Comparison of ENCODE assay signal across 8 cellular contexts in genomic region chr5:149605998-149606721, GRCh38. TPM values are rescaled to one million over a fixed set of nuclear protein-coding genes. Genes with fewer than 3 reads are reported as not detected.
DNase-seq lines count a peak whose midpoint lies in the region; ATAC-seq and TF ChIP-seq lines count a peak whose summit lies in the region.

No MANE protein-coding gene starts in this region.

- no peaks in the 10 kb centered on the region for H3K27me3 ChIP-seq in heart left ventricle

- TF ChIP-seq CTCF in heart left ventricle (IDR thresholded peaks at IDR 0.05) = no peak

- peak; percentile 52 for DNase-seq in SIG-M5 treated with dmso at 0.1 percent for 504 hours (lab: John Stamatoyannopoulos, UW; ENCODE audit: unreplicated experiment)
- no peak for DNase-seq in SIG-M5 (lab: John Stamatoyannopoulos, UW)
- DNase-seq in RPMI7951 (ENCODE audit: low read depth) = peak; percentile 92
- DNase-seq in heart left ventricle = peak in 2 of 5 donors; percentile 43 to 62
- DNase-seq in COR-L47 (lab: John Stamatoyannopoulos, UW) = no peak
- no peak for DNase-seq in DMS79 (lab: John Stamatoyannopoulos, UW)
- no peak for DNase-seq in DMS79 treated with DMSO at 0.1 percent for 48 hours (lab: John Stamatoyannopoulos, UW)

- intact Hi-C loops in heart left ventricle (cut with DNase I) = no loop called here

- peaks cover 0 to 21% (median 9%) of the 10 kb centered on the region in 12 donors for H3K4me1 ChIP-seq in heart left ventricle

- no peak overlapping the region for H3K4me3 ChIP-seq in heart left ventricle

- no peak for TF ChIP-seq POLR2A in heart left ventricle (IDR thresholded peaks at IDR 0.05)

- peaks cover 0 to 4% (median 0%) of the 10 kb centered on the region in 12 donors for H3K9me3 ChIP-seq in heart left ventricle

- H3K27ac ChIP-seq in heart left ventricle = peak overlapping the region in 8 of 12 donors; percentile 1 to 77 (median 46)

- peak; percentile 92 for ATAC-seq in HG02885 (IDR thresholded peaks at IDR 0.05; ENCODE audit: poor library complexity, unreplicated experiment)
- ATAC-seq in heart left ventricle = peak; percentile 65 to 86 (median 82)

- H3K36me3 ChIP-seq in heart left ventricle = peaks cover 0 to 80% (median 57%) of the 10 kb centered on the region in 9 donors

- WGBS in heart left ventricle, 4 donors = 69 to 77% (median 73%) methylated on average over 11 of the region's 11 CpGs

RNA-seq across cellular contexts. Expression of gene ARHGEF37, which starts 24.9 kb away (rescaled TPM):
- total RNA-seq in RPMI7951 (2014; rRNA removed; shearing (Covaris generic)) = 0.24 and 0.29 TPM in 2 replicates
- total RNA-seq in heart left ventricle = 10 to 100 TPM; 16.0 to 28.5 (median 18.2) TPM
- polyA plus RNA-seq in heart left ventricle = 1 to 10 TPM; 8.1 to 9.3 TPM

RNA-seq across cellular contexts. Expression of gene CSNK1A1, which starts 54.9 kb away (rescaled TPM):
- 209 and 245 TPM in 2 replicates for total RNA-seq in RPMI7951 (2014; rRNA removed; shearing (Covaris generic))
- 100 to 1,000 TPM; 156 to 242 (median 210) TPM for total RNA-seq in heart left ventricle
- 100 to 1,000 TPM in 1 of 2 donors, 10 to 100 TPM in 1; 42.5 to 172 TPM for polyA plus RNA-seq in heart left ventricle

Comparison
In these comparisons a context has a peak if more than half of its experiments do, and no peak if none do; other contexts are left out.
1. DNase-seq: peak in SIG-M5 treated with dmso at 0.1 percent for 504 hours (single experiment) and RPMI7951 (single experiment); none in SIG-M5 (single experiment), COR-L47 (single experiment), DMS79 (single experiment) and DMS79 treated with DMSO at 0.1 percent for 48 hours (single experiment).
2. RNA of gene ARHGEF37, which starts 24.9 kb away (total RNA-seq): 16.0 to 28.5 TPM in heart left ventricle; 0.24 to 0.29 TPM in RPMI7951; every median in the first group is over 10 times any median in the second.